8 cellular contexts compared by ENCODE assay signal in genomic region chr2:62506421-62506750, GRCh38. TPM values are rescaled to one million over a fixed set of nuclear protein-coding genes. Genes with fewer than 3 reads are reported as not detected.
A peak's percentile ranks its signal among the peaks of the same experiment; 100 is the strongest.
DNase-seq lines count a peak whose midpoint lies in the region; ATAC-seq and TF ChIP-seq lines count a peak whose summit lies in the region.

No MANE protein-coding gene starts in this region.

- CTCF ChIA-PET in mammary epithelial cell (lab: Charles Lee; ENCODE audit: low non-redundant PET), result interaction anchor here (0.6 kb wide), 1 partner anchor 49 kb away, joined by 3 read pairs; no protein-coding TSS in a partner anchor

- no peaks in the 10 kb centered on the region for H3K79me2 ChIP-seq in mammary epithelial cell (ENCODE audit: insufficient read depth, low read length)

- no peak for TF ChIP-seq CTCF in mammary epithelial cell (conservative IDR thresholded peaks at IDR 0.05 in 1 of 2, IDR thresholded peaks at IDR 0.05 in 1 of 2; ENCODE audit: extremely low read depth in 1 of 2, insufficient read depth in 1 of 2, low read depth in 1 of 2, low read length in 2 of 2)

- H3K4me3 ChIP-seq in BLaER1 treated with 17β-estradiol and CSF1 and Interleukin-3, amounts not matched to agents 10 nM and 100 nM, result peak overlapping the region; percentile 68 to 91 (median 80)
- peak overlapping the region; percentile 62 to 83 (median 63) for H3K4me3 ChIP-seq in mammary epithelial cell (replicated peaks in 1 of 3; ENCODE audit: insufficient read depth in 1 of 3, low read depth in 2 of 3, low read length in 3 of 3)
- H3K4me3 ChIP-seq in mesodermal cell (ENCODE audit: extremely low read depth, insufficient read depth, low read length, poor library complexity, severe bottlenecking), result peak overlapping the region; percentile 56

- in situ Hi-C loops in mammary epithelial cell (cut with MboI; ENCODE audit: low sequenced_read_pairs in 2 of 2), result no loop called here

- peaks cover 0 to 37% (median 25%) of the 10 kb centered on the region in 11 experiments; a peak in 18 of 22 replicates for H3K27me3 ChIP-seq in BLaER1 treated with 17β-estradiol and CSF1 and Interleukin-3, amounts not matched to agents 10 nM and 100 nM
- H3K27me3 ChIP-seq in mammary epithelial cell (ENCODE audit: insufficient read depth, low read length), result no peaks in the 10 kb centered on the region

- DNase-seq in mammary epithelial cell (no peak), Ammon's horn (ENCODE audit: low spot score) (no peak), dedifferentiated amniotic fluid mesenchymal stem cell (ENCODE audit: extremely low spot score) (no peak), NCI-H2081 treated with DMSO at 0.1 percent for 48 hours (lab: John Stamatoyannopoulos, UW) (no peak)

- intact Hi-C loops in mammary epithelial cell (cut with micrococcal nuclease), result loop anchor here (5.0 kb wide), 1 partner anchor 49 kb away; no protein-coding TSS in a partner anchor

- peak overlapping the region; percentile 72 to 84 (median 80) for H3K9ac ChIP-seq in BLaER1 treated with 17β-estradiol and CSF1 and Interleukin-3, amounts not matched to agents 10 nM and 100 nM
- H3K9ac ChIP-seq in mammary epithelial cell (ENCODE audit: insufficient read depth, low read length), result peak overlapping the region; percentile 94

- peak overlapping the region; percentile 96 for H2AFZ ChIP-seq in mammary epithelial cell (ENCODE audit: low read depth, low read length)

- H4K20me1 ChIP-seq in BLaER1 treated with 17β-estradiol and CSF1 and Interleukin-3, amounts not matched to agents 10 nM and 100 nM, result no peaks in the 10 kb centered on the region
- H4K20me1 ChIP-seq in mammary epithelial cell (ENCODE audit: insufficient read depth, low read length), result no peaks in the 10 kb centered on the region

- TSS peak; percentile 72 for BruUV-seq in mammary epithelial cell (replicated peaks; lab: Mats Ljungman, UMichigan)

- peak overlapping the region in 10 of 11 experiments; percentile 11 to 79 (median 66); a peak in 16 of 22 replicates for H3K27ac ChIP-seq in BLaER1 treated with 17β-estradiol and CSF1 and Interleukin-3, amounts not matched to agents 10 nM and 100 nM
- H3K27ac ChIP-seq in mammary epithelial cell (ENCODE audit: insufficient read depth, low read depth, low read length) (peak overlapping the region; percentile 90), mesodermal cell (ENCODE audit: low read depth, low read length, severe bottlenecking) (peak overlapping the region; percentile 92)

- dilution Hi-C loops in mammary epithelial cell (cut with HindIII; ENCODE audit: low sequenced_read_pairs), result no loop called here

- H3K36me3 ChIP-seq in BLaER1 treated with 17β-estradiol and CSF1 and Interleukin-3, amounts not matched to agents 10 nM and 100 nM, result no peaks in the 10 kb centered on the region
- H3K36me3 ChIP-seq in mammary epithelial cell (ENCODE audit: insufficient read depth, low read length) (no peaks in the 10 kb centered on the region), mesodermal cell (ENCODE audit: control insufficient read depth, insufficient read depth, low read length) (no peaks in the 10 kb centered on the region)

- H3K9me3 ChIP-seq in BLaER1 treated with 17β-estradiol and CSF1 and Interleukin-3, amounts not matched to agents 10 nM and 100 nM (replicated peaks in 1 of 11), result peaks cover 0 to 5% (median 0%) of the 10 kb centered on the region in 11 experiments; a peak in 1 of 22 replicates
- H3K9me3 ChIP-seq in mammary epithelial cell (replicated peaks; ENCODE audit: insufficient read depth, low read length), result no peaks in the 10 kb centered on the region
- no peaks in the 10 kb centered on the region for H3K9me3 ChIP-seq in mesodermal cell (ENCODE audit: control insufficient read depth, low read length)

- peaks cover 5 to 18% (median 9%) of the 10 kb centered on the region in 10 experiments; a peak in 16 of 20 replicates for H3K4me1 ChIP-seq in BLaER1 treated with 17β-estradiol and CSF1 and Interleukin-3, amounts not matched to agents 10 nM and 100 nM
- H3K4me1 ChIP-seq in mammary epithelial cell (ENCODE audit: insufficient read depth, low read length) (peaks cover 16% of the 10 kb centered on the region), mesodermal cell (ENCODE audit: control insufficient read depth, insufficient read depth, low read length, poor library complexity, severe bottlenecking) (no peaks in the 10 kb centered on the region)

- 0% methylated on average over 3 of the region's 3 CpGs for WGBS in mammary epithelial cell (ENCODE audit: low coverage, missing lambda C conversion rate)
- WGBS in mesodermal cell (ENCODE audit: insufficient coverage in 2 of 2), 2 experiments, result 0 to 9% methylated on average over 3 of the region's 3 CpGs

- peak overlapping the region; percentile 80 to 95 (median 92) for H3K4me2 ChIP-seq in BLaER1 treated with 17β-estradiol and CSF1 and Interleukin-3, amounts not matched to agents 10 nM and 100 nM
- peak overlapping the region; percentile 97 for H3K4me2 ChIP-seq in mammary epithelial cell (ENCODE audit: insufficient read depth, low read depth, low read length)

- peak; percentile 23 for ATAC-seq in GM19438 (IDR thresholded peaks at IDR 0.05; ENCODE audit: low read depth, unreplicated experiment)
- peak; percentile 8 for ATAC-seq in HG03460 (IDR thresholded peaks at IDR 0.05; ENCODE audit: unreplicated experiment)

RNA-seq across cellular contexts. Expression of gene TMEM17, which starts 0.4 kb away (rescaled TPM):
- total RNA-seq in mammary epithelial cell, result 1 to 10 TPM; 3.0 to 3.9 TPM
- 3.6 TPM for polyA plus RNA-seq in mammary epithelial cell
- not detected for polyA minus RNA-seq in mammary epithelial cell
- polyA plus RNA-seq in mesodermal cell (2013, experiment 1 of 2), result 1.8 TPM
- polyA plus RNA-seq in mesodermal cell (2013, experiment 2 of 2), result 1.5 TPM
